In the genomic region with DNA sequence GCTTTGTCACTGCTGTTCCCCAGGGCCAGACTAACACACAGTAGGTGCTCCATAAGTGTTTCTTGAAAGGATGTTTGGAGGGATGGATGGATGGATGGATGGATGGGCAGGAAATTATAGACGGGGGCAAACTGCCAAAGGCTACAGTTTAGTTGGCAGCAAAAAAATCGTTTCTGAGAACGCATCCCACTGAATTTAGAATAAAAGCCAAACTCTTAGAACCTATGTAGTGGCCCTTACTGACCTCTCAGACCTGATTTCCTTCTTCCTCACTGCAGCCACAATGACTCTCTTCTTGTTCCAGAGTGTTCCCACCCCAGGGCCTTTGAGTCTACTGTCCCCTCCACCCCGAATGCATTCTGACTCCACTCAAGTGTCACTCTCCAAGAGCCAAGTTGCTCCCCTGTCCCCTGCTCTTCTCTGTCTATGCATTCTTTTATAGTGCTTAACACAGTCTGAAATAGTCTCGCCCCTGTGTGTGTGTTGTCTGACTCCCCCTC, we compare ENCODE assay signal across 9 cellular contexts. TPM values are rescaled to one million over a fixed set of nuclear protein-coding genes. Genes with fewer than 3 reads are reported as not detected.
DNase-seq lines count a peak whose midpoint lies in the region; ATAC-seq and TF ChIP-seq lines count a peak whose summit lies in the region.
"Had no signal": no experiment of that assay in that cellular context is flagged by ENCODE, and none has a peak within 500 bp of the region (broad histone marks: within the 10 kb centered on the region; RNA-seq: fewer than 3 reads in every experiment).

No MANE protein-coding gene starts in this region.

- H3K27ac ChIP-seq in lower lobe of right lung = peak overlapping the region; percentile 27

- H3K9me3 ChIP-seq in T-helper 17 cell (ENCODE audit: control insufficient read depth, low read length, poor library complexity, severe bottlenecking) = no peaks in the 10 kb centered on the region
- no peaks in the 10 kb centered on the region for H3K9me3 ChIP-seq in lower lobe of right lung

- no peak for DNase-seq in activated naive CD4-positive, alpha-beta T cell treated with anti-CD3 and anti-CD28 coated beads, Interleukin-2, amount 10 ng/mL, durations not matched to agents 7 days and 5 days
- no peak for DNase-seq in activated naive CD4-positive, alpha-beta T cell treated with Interleukin-2 at 50 U/mL for 16 hours
- DNase-seq in T-helper 17 cell = no peak
- DNase-seq in lower lobe of right lung = no peak
- DNase-seq in type B pancreatic cell (ENCODE audit: extremely low spot score, unreplicated experiment) = no peak
- no peak for DNase-seq in midbrain (lab: John Stamatoyannopoulos, UW)
- no peak for DNase-seq in NCI-H2081 (lab: John Stamatoyannopoulos, UW)
- DNase-seq in AG08396 (ENCODE audit: low spot score) = no peak

- TF ChIP-seq CTCF in lower lobe of right lung (IDR thresholded peaks at IDR 0.05) (no peak), type B pancreatic cell (conservative IDR thresholded peaks at IDR 0.05) (no peak)

- H3K9me3 Mint-ChIP-seq in activated naive CD4-positive, alpha-beta T cell treated with anti-CD3 and anti-CD28 coated beads, Interleukin-2, amount 10 ng/mL, durations not matched to agents 7 days and 5 days = no peaks in the 10 kb centered on the region
- H3K9me3 Mint-ChIP-seq in type B pancreatic cell = no peaks in the 10 kb centered on the region

- H3K27me3 Mint-ChIP-seq in activated naive CD4-positive, alpha-beta T cell treated with anti-CD3 and anti-CD28 coated beads, Interleukin-2, amount 10 ng/mL, durations not matched to agents 7 days and 5 days = peaks cover 80% of the 10 kb centered on the region
- H3K27me3 Mint-ChIP-seq in T-helper 17 cell (peaks cover 85% of the 10 kb centered on the region), type B pancreatic cell (peaks cover 70% of the 10 kb centered on the region)

- peak overlapping the region; percentile 43 for H3K4me3 Mint-ChIP-seq in activated naive CD4-positive, alpha-beta T cell treated with anti-CD3 and anti-CD28 coated beads, Interleukin-2, amount 10 ng/mL, durations not matched to agents 7 days and 5 days
- peak overlapping the region; percentile 81 for H3K4me3 Mint-ChIP-seq in T-helper 17 cell
- H3K4me3 Mint-ChIP-seq in type B pancreatic cell = peak overlapping the region; percentile 69

- H3K4me3 ChIP-seq in lower lobe of right lung = peak overlapping the region; percentile 59

- CTCF ChIA-PET in activated naive CD4-positive, alpha-beta T cell treated with anti-CD3 and anti-CD28 coated beads, Interleukin-2, amount 10 ng/mL, durations not matched to agents 7 days and 5 days (lab: Charles Lee) = interaction anchor here (0.8 to 5.3 kb wide), 4 partner anchors 7 to 71 kb away, joined by 3 to 62 read pairs (median 6); no protein-coding TSS in a partner anchor

- peaks cover 10% of the 10 kb centered on the region for H3K4me1 Mint-ChIP-seq in activated naive CD4-positive, alpha-beta T cell treated with anti-CD3 and anti-CD28 coated beads, Interleukin-2, amount 10 ng/mL, durations not matched to agents 7 days and 5 days
- H3K4me1 Mint-ChIP-seq in T-helper 17 cell (peaks cover 20% of the 10 kb centered on the region), type B pancreatic cell (ENCODE audit: unreplicated experiment) (peaks cover 18% of the 10 kb centered on the region)

- H3K36me3 Mint-ChIP-seq in activated naive CD4-positive, alpha-beta T cell treated with anti-CD3 and anti-CD28 coated beads, Interleukin-2, amount 10 ng/mL, durations not matched to agents 7 days and 5 days = no peaks in the 10 kb centered on the region
- H3K36me3 Mint-ChIP-seq in T-helper 17 cell (ENCODE audit: low read depth) (peaks cover 13% of the 10 kb centered on the region), type B pancreatic cell (peaks cover 18% of the 10 kb centered on the region)

- H3K4me1 ChIP-seq in lower lobe of right lung = peaks cover 19% of the 10 kb centered on the region

- H3K36me3 ChIP-seq in lower lobe of right lung = no peaks in the 10 kb centered on the region

- intact Hi-C loops in lower lobe of right lung (cut with DNase I) = no loop called here

- H3K27me3 ChIP-seq in lower lobe of right lung (ENCODE audit: low read depth) = peaks cover 72% of the 10 kb centered on the region

- no peak for ATAC-seq in T-helper 17 cell
- no peak for ATAC-seq in lower lobe of right lung

- H3K27ac Mint-ChIP-seq in activated naive CD4-positive, alpha-beta T cell treated with anti-CD3 and anti-CD28 coated beads, Interleukin-2, amount 10 ng/mL, durations not matched to agents 7 days and 5 days = no peak overlapping the region
- H3K27ac Mint-ChIP-seq in T-helper 17 cell = peak overlapping the region; percentile 6
- no peak overlapping the region for H3K27ac Mint-ChIP-seq in type B pancreatic cell

RNA-seq across cellular contexts. Expression of a gene that starts 5.2 kb away (rescaled TPM):
- total RNA-seq in T-helper 17 cell = 1 to 10 TPM; 4.0 to 9.7 TPM
- 68.3 TPM for total RNA-seq in lower lobe of right lung
- 14.1 and 23.9 TPM in 2 replicates for total RNA-seq in type B pancreatic cell (ENCODE audit: low replicate concordance)

RNA-seq across cellular contexts. Expression of a gene that starts 31.5 kb away (rescaled TPM):
- total RNA-seq in T-helper 17 cell = not detected
- total RNA-seq in lower lobe of right lung = not detected
- not detected in 2 replicates for total RNA-seq in type B pancreatic cell (ENCODE audit: low replicate concordance)
- total RNA-seq: occipital lobe had no signal
